ENCODE assay signal across 1 cellular context in genomic region chr1:109884242-109884891, GRCh38.
TF ChIP-seq lines count a peak whose summit lies in the region.

No MANE protein-coding gene starts in this region.

TF ChIP-seq in K562, 482 proteins besides CTCF, POLR2A, EP300 and RAD21:
- TF ChIP-seq PKNOX1 (IDR thresholded peaks at IDR 0.05), result peak; percentile 15; the same call in 1 of the 2 replicates
- TF ChIP-seq SIX5 (IDR thresholded peaks at IDR 0.05; ENCODE audit: borderline replicate concordance in 1 of 2, insufficient read depth in 1 of 2, low read depth in 1 of 2, low read length in 2 of 2), result no peak
- TF ChIP-seq NFE2 (IDR thresholded peaks at IDR 0.05; ENCODE audit: low read depth), result no peak
- no peak for TF ChIP-seq POLR2H (tag; IDR thresholded peaks at IDR 0.05; ENCODE audit: low read depth)
